In the genomic region with DNA sequence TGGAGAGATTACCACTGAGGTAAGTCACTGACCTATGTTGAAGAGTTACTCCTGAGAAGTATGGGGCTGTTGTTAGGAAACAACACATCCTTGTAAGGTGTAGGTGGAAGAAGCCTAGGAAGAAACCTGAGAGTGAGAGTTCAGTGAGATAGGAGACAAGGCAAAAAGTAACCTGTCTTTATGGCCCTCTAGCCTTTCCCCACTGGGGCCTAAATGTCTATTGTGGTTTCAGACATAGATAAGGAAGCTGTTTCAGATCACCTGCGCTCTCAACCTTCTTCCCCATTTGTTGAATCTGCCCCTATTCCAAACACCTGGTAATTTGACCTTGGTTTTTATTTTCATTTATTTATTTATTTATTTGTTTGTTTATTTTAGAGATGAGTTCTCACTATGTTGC, we compare ENCODE assay signal across 29 cellular contexts.
"Had no signal": no experiment of that assay in that cellular context is flagged by ENCODE, and none has a peak within 500 bp of the region (broad histone marks: within the 10 kb centered on the region; RNA-seq: fewer than 3 reads in every experiment).

No MANE protein-coding gene starts in this region.

- H3K27me3 Mint-ChIP-seq: stimulated activated memory B cell treated with anti-CD40 and anti-IgM and Interleukin-4, amounts not matched to agents 10 μg/mL and 1 μg/mL and 100 μg/mL, for 72 hours; stimulated activated naive B cell treated with anti-CD40 and anti-IgM and Interleukin-4, amounts not matched to agents 10 μg/mL and 1 μg/mL and 100 μg/mL, for 72 hours; stimulated activated naive CD8-positive, alpha-beta T cell treated with anti-CD3 and anti-CD28 coated beads, Interleukin-15, amount 100 ng/mL, for 72 hours; stimulated activated naive CD8-positive, alpha-beta T cell treated with anti-CD3 and anti-CD28 coated beads, Interleukin-15, Interleukin-2, amounts not matched to agents 100 ng/mL and 50 ng/mL, for 24 hours; type B pancreatic cell had no signal

- FAIRE-seq: urothelium cell line had no signal

- H3K36me3 Mint-ChIP-seq: stimulated activated effector memory CD8-positive, alpha-beta T cell treated with anti-CD3 and anti-CD28 coated beads, Interleukin-12 subunit alpha, Interleukin-12 subunit beta, amount 100 ng/mL, for 72 hours; stimulated activated memory B cell treated with anti-CD40 and anti-IgM and Interleukin-4, amounts not matched to agents 10 μg/mL and 1 μg/mL and 100 μg/mL, for 72 hours; stimulated activated naive B cell treated with anti-CD40 and anti-IgM and Interleukin-4, amounts not matched to agents 10 μg/mL and 1 μg/mL and 100 μg/mL, for 72 hours; type B pancreatic cell had no signal

- H3K27ac ChIP-seq: stomach, suprapubic skin, testis, thoracic aorta, thyroid gland, tibial artery, tibial nerve, transverse colon, upper lobe of left lung, upper lobe of right lung, uterus, vagina had no signal

- H3K27ac Mint-ChIP-seq: stimulated activated effector memory CD8-positive, alpha-beta T cell treated with anti-CD3 and anti-CD28 coated beads, Interleukin-12 subunit alpha, Interleukin-12 subunit beta, amount 100 ng/mL, for 72 hours; stimulated activated memory B cell treated with anti-CD40 and anti-IgM and Interleukin-4, amounts not matched to agents 10 μg/mL and 1 μg/mL and 100 μg/mL, for 72 hours; stimulated activated naive B cell treated with anti-CD40 and anti-IgM and Interleukin-4, amounts not matched to agents 10 μg/mL and 1 μg/mL and 100 μg/mL, for 72 hours; stimulated activated naive CD8-positive, alpha-beta T cell treated with anti-CD3 and anti-CD28 coated beads, Interleukin-15, amount 100 ng/mL, for 72 hours; stimulated activated naive CD8-positive, alpha-beta T cell treated with anti-CD3 and anti-CD28 coated beads, Interleukin-15, Interleukin-2, amounts not matched to agents 100 ng/mL and 50 ng/mL, for 24 hours; type B pancreatic cell had no signal

- H3K27me3 ChIP-seq: stomach, suprapubic skin, testis, thyroid gland, tibial artery, tibial nerve, transverse colon, upper lobe of left lung, upper lobe of right lung, uterus, vagina had no signal

- ATAC-seq: stimulated activated effector memory CD8-positive, alpha-beta T cell treated with anti-CD3 and anti-CD28 coated beads, Interleukin-12 subunit alpha, Interleukin-12 subunit beta, amount 100 ng/mL, for 72 hours; stimulated activated memory B cell treated with anti-CD40 and anti-IgM and Interleukin-4, amounts not matched to agents 10 μg/mL and 1 μg/mL and 100 μg/mL, for 72 hours; stimulated activated naive B cell treated with anti-CD40 and anti-IgM and Interleukin-4, amounts not matched to agents 10 μg/mL and 1 μg/mL and 100 μg/mL, for 72 hours; stimulated activated naive CD8-positive, alpha-beta T cell treated with anti-CD3 and anti-CD28 coated beads, Interleukin-15, amount 100 ng/mL, for 72 hours; stimulated activated naive CD8-positive, alpha-beta T cell treated with anti-CD3 and anti-CD28 coated beads, Interleukin-15, Interleukin-2, amounts not matched to agents 100 U/mL and 50 U/mL, for 24 hours; upper lobe of right lung had no signal

- DNase-seq: stimulated activated CD4-positive, alpha-beta T cell treated with anti-CD3 and anti-CD28 coated beads, Interleukin-2, amount 100 ng/mL, for 48 hours; stimulated activated CD4-positive, alpha-beta T cell treated with anti-CD3 and anti-CD28 coated beads, Interleukin-4, amount 100 ng/mL, for 1 hour; stimulated activated CD4-positive, alpha-beta T cell treated with anti-CD3 and anti-CD28 coated beads, Interleukin-4, amount 100 ng/mL, for 24 hours; stimulated activated CD4-positive, alpha-beta T cell treated with anti-CD3 and anti-CD28 coated beads, Interleukin-4, amount 100 ng/mL, for 4 hours; stimulated activated CD8-positive, alpha-beta memory T cell treated with anti-CD3 and anti-CD28 coated beads, Interleukin-4, amount 100 ng/mL, for 48 hours; stimulated activated naive B cell treated with anti-CD40 and anti-IgM and Interleukin-4, amounts not matched to agents 10 μg/mL and 1 μg/mL and 100 μg/mL, for 72 hours; stimulated activated naive CD4-positive, alpha-beta T cell; stimulated activated naive CD4-positive, alpha-beta T cell treated with Interleukin-2 at 50 U/mL for 16 hours; stimulated activated naive CD8-positive, alpha-beta T cell treated with anti-CD3 and anti-CD28 coated beads, Interleukin-15, amount 100 ng/mL, for 72 hours; stimulated activated naive CD8-positive, alpha-beta T cell treated with anti-CD3 and anti-CD28 coated beads, Interleukin-15, Interleukin-2, amounts not matched to agents 100 U/mL and 50 U/mL, for 24 hours; stomach; substantia nigra; testis; thyroid gland; tibial artery; transverse colon; trophoblast cell; upper lobe of left lung; upper lobe of right lung; uterus had no signal

- H3K36me3 ChIP-seq: stomach, suprapubic skin, thoracic aorta, thyroid gland, tibial artery, tibial nerve, transverse colon, upper lobe of left lung, upper lobe of right lung, uterus, vagina had no signal

- H3K9me3 Mint-ChIP-seq: type B pancreatic cell had no signal

- H3K4me1 ChIP-seq: stomach, suprapubic skin, testis, thyroid gland, tibial artery, tibial nerve, transverse colon, upper lobe of left lung, upper lobe of right lung, uterus, vagina had no signal

- H3K4me3 ChIP-seq: stomach, suprapubic skin, testis, thoracic aorta, thyroid gland, tibial artery, tibial nerve, transverse colon, upper lobe of left lung, upper lobe of right lung, uterus, vagina had no signal

- H3K4me3 Mint-ChIP-seq: stimulated activated effector memory CD8-positive, alpha-beta T cell treated with anti-CD3 and anti-CD28 coated beads, Interleukin-12 subunit alpha, Interleukin-12 subunit beta, amount 100 ng/mL, for 72 hours; stimulated activated memory B cell treated with anti-CD40 and anti-IgM and Interleukin-4, amounts not matched to agents 10 μg/mL and 1 μg/mL and 100 μg/mL, for 72 hours; stimulated activated naive B cell treated with anti-CD40 and anti-IgM and Interleukin-4, amounts not matched to agents 10 μg/mL and 1 μg/mL and 100 μg/mL, for 72 hours; stimulated activated naive CD8-positive, alpha-beta T cell treated with anti-CD3 and anti-CD28 coated beads, Interleukin-15, amount 100 ng/mL, for 72 hours; stimulated activated naive CD8-positive, alpha-beta T cell treated with anti-CD3 and anti-CD28 coated beads, Interleukin-15, Interleukin-2, amounts not matched to agents 100 ng/mL and 50 ng/mL, for 24 hours; type B pancreatic cell had no signal

- H3K4me1 Mint-ChIP-seq: stimulated activated effector memory CD8-positive, alpha-beta T cell treated with anti-CD3 and anti-CD28 coated beads, Interleukin-12 subunit alpha, Interleukin-12 subunit beta, amount 100 ng/mL, for 72 hours; stimulated activated memory B cell treated with anti-CD40 and anti-IgM and Interleukin-4, amounts not matched to agents 10 μg/mL and 1 μg/mL and 100 μg/mL, for 72 hours; stimulated activated naive B cell treated with anti-CD40 and anti-IgM and Interleukin-4, amounts not matched to agents 10 μg/mL and 1 μg/mL and 100 μg/mL, for 72 hours; stimulated activated naive CD8-positive, alpha-beta T cell treated with anti-CD3 and anti-CD28 coated beads, Interleukin-15, amount 100 ng/mL, for 72 hours had no signal

- H3K9me3 ChIP-seq: testis, thoracic aorta, thyroid gland, tibial artery, transverse colon, upper lobe of left lung, upper lobe of right lung, uterus, vagina had no signal
